11 cellular contexts compared by ENCODE assay signal in the genomic region with DNA sequence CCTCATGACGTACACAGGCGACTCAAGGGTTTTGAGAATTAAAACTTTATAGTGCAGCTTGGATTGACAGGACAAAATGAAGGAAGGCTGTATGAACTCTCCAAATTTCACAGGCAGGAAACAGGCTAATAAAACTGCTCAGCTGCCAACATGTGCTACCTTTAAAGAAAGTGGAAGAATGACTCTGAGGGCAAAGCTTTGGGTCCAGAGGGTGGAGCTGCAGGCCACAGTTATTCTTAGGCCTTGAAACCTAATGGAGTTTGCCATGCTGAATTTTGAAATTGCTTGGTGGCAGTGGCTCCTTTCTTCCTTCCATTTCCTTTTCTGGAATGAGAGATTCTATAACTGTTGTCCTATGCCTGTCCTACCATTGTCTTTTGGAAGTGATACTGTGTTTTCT. TPM values are rescaled to one million over a fixed set of nuclear protein-coding genes. Genes with fewer than 3 reads are reported as not detected.
DNase-seq lines count a peak whose midpoint lies in the region; ATAC-seq and TF ChIP-seq lines count a peak whose summit lies in the region.
"Had no signal": no experiment of that assay in that cellular context is flagged by ENCODE, and none has a peak within 500 bp of the region (broad histone marks: within the 10 kb centered on the region; RNA-seq: fewer than 3 reads in every experiment).

No MANE protein-coding gene starts in this region.

- H2BK15ac ChIP-seq in H9 (ENCODE audit: low read depth, low read length): no peak overlapping the region

- H3K14ac ChIP-seq in H9 (ENCODE audit: insufficient read depth, low read length): no peak overlapping the region

- no peaks in the 10 kb centered on the region for H3K4me1 ChIP-seq in H9 (ENCODE audit: insufficient read depth, low read length)
- H3K4me1 ChIP-seq in OCI-LY1 (ENCODE audit: insufficient read depth, low read length, severe bottlenecking): no peaks in the 10 kb centered on the region
- H3K4me1 ChIP-seq: pancreas had no signal

- no peak overlapping the region for H4K5ac ChIP-seq in H9 (ENCODE audit: insufficient read length, low read depth, low read length)

- H3K27me3 Mint-ChIP-seq in CD14-positive monocyte (ENCODE audit: low read depth in 3 of 3): peaks cover 0 to 2% (median 0%) of the 10 kb centered on the region in 3 donors
- H3K27me3 Mint-ChIP-seq in H9 (ENCODE audit: low read depth): no peaks in the 10 kb centered on the region

- H3K18ac ChIP-seq in H9 (ENCODE audit: insufficient read length, low read depth, low read length): no peak overlapping the region

- H3K27ac ChIP-seq in H9 (ENCODE audit: insufficient read length, low read depth, low read length) (no peak overlapping the region), OCI-LY1 (ENCODE audit: low read depth, low read length, poor library complexity, severe bottlenecking) (no peak overlapping the region)
- H3K27ac ChIP-seq: pancreas had no signal

- H3K9me3 Mint-ChIP-seq in CD14-positive monocyte (peaks cover 0 to 5% (median 0%) of the 10 kb centered on the region in 7 donors), H9 (no peaks in the 10 kb centered on the region)

- no CpG with 5 or more reads among the region's 2 CpGs for WGBS in H9 (ENCODE audit: extremely low coverage, insufficient read length, low lambda C conversion rate)

- H3K27ac Mint-ChIP-seq in CD14-positive monocyte: peak overlapping the region; percentile 71 to 91 (median 85)
- H3K27ac Mint-ChIP-seq in H9: no peak overlapping the region; a peak in 1 of 7 replicates

- H3K36me3 Mint-ChIP-seq in CD14-positive monocyte (peaks cover 2 to 5% of the 10 kb centered on the region in 2 donors), H9 (ENCODE audit: insufficient read depth in 1 of 3, low read depth in 3 of 3) (peaks cover 2 to 12% (median 10%) of the 10 kb centered on the region in 3 experiments; a peak in 4 of 7 replicates)

- no peaks in the 10 kb centered on the region for H3K79me1 ChIP-seq in H9 (ENCODE audit: insufficient read depth, low read depth, low read length, poor library complexity, severe bottlenecking)

- H3K79me2 ChIP-seq in H9 (ENCODE audit: insufficient read depth, low read length): no peaks in the 10 kb centered on the region
- no peaks in the 10 kb centered on the region; the same call in 1 of the 2 replicates for H3K79me2 ChIP-seq in OCI-LY1 (ENCODE audit: insufficient read depth, low read length)

- H3K9ac ChIP-seq in H9 (ENCODE audit: extremely low read depth, insufficient read length, low read length): no peak overlapping the region
- H3K9ac ChIP-seq in OCI-LY1 (ENCODE audit: low read length): no peak overlapping the region

- H3K9me3 ChIP-seq in H9 (ENCODE audit: control insufficient read depth, low read depth, low read length): no peaks in the 10 kb centered on the region
- H3K9me3 ChIP-seq in OCI-LY1 (ENCODE audit: low read length): no peaks in the 10 kb centered on the region
- H3K9me3 ChIP-seq: pancreas had no signal

- H3K4me1 Mint-ChIP-seq in CD14-positive monocyte (peaks cover 53% of the 10 kb centered on the region), H9 (0 out of 4 replicates have a peak, but pooled peaks cover 0 to 3% of the 10 kb centered on the region in 2 experiments)

- intact Hi-C loops in CD14-positive monocyte (cut with micrococcal nuclease): loop anchor here in 1 of 2 donors (5.0 kb wide), 1 partner anchor 145 kb away; the partner anchor contains the start of gene DLX2

- H3K4me3 Mint-ChIP-seq in CD14-positive monocyte: no peak overlapping the region
- H3K4me3 Mint-ChIP-seq in H9: no peak overlapping the region

- no peaks in the 10 kb centered on the region for H3K9me2 ChIP-seq in OCI-LY1 (ENCODE audit: low read depth, low read length)

- no peaks in the 10 kb centered on the region for H3F3A ChIP-seq in OCI-LY1 (ENCODE audit: insufficient read depth, low read length)

- H4K8ac ChIP-seq in H9 (replicated peaks; ENCODE audit: insufficient read length, low read depth, low read length): no peak overlapping the region

- H3K23me2 ChIP-seq in H9 (ENCODE audit: insufficient read length, low read depth, low read length, poor library complexity, severe bottlenecking): no peaks in the 10 kb centered on the region

- H2BK120ac ChIP-seq in H9 (ENCODE audit: low read depth, low read length, poor library complexity, severe bottlenecking): no peak overlapping the region

- H2BK12ac ChIP-seq in H9 (ENCODE audit: insufficient read length, low read depth, low read length): no peak overlapping the region

- ATAC-seq in HG03039 (IDR thresholded peaks at IDR 0.05; ENCODE audit: unreplicated experiment) (no peak), GM19023 (IDR thresholded peaks at IDR 0.05; ENCODE audit: unreplicated experiment) (no peak)

- no peak overlapping the region for H2AK5ac ChIP-seq in H9 (ENCODE audit: insufficient read length, low read length)

- no peak overlapping the region for H2BK5ac ChIP-seq in H9 (ENCODE audit: insufficient read length, low read length)

- H3K23ac ChIP-seq in H9 (ENCODE audit: insufficient read length, low read depth, low read length): no peak overlapping the region

- H3K36me3 ChIP-seq in OCI-LY1 (ENCODE audit: insufficient read depth, low read length): peaks cover 12% of the 10 kb centered on the region; the same call in 1 of the 2 replicates
- H3K36me3 ChIP-seq: pancreas had no signal

- no peak overlapping the region for H3T11ph ChIP-seq in H9 (ENCODE audit: low read length)

- no peak overlapping the region for H2BK20ac ChIP-seq in H9 (ENCODE audit: low read depth, low read length, poor library complexity, severe bottlenecking)

- H3K56ac ChIP-seq in H9 (ENCODE audit: insufficient read length, low read depth, low read length): no peak overlapping the region

- H4K91ac ChIP-seq in H9 (ENCODE audit: insufficient read length, low read depth, low read length): no peak overlapping the region

- no peak overlapping the region for H2AFZ ChIP-seq in H9 (ENCODE audit: low read length)
- no peak overlapping the region for H2AFZ ChIP-seq in OCI-LY1 (ENCODE audit: low read length)

- peak; percentile 14 for TF ChIP-seq CTCF in CD14-positive monocyte (IDR thresholded peaks at IDR 0.05)
- peak; percentile 28; the same call in 1 of the 3 replicates for TF ChIP-seq CTCF in H9 (conservative IDR thresholded peaks at IDR 0.05)
- TF ChIP-seq CTCF in OCI-LY1 (IDR thresholded peaks at IDR 0.05; ENCODE audit: low read length): peak; percentile 25; the same call in 1 of the 2 replicates

- H3K4ac ChIP-seq in H9 (ENCODE audit: low read depth, low read length): no peak overlapping the region

- no peak overlapping the region for H3K4me2 ChIP-seq in H9 (ENCODE audit: insufficient read depth, insufficient read length, low read length)
- no peak overlapping the region for H3K4me2 ChIP-seq in OCI-LY1 (ENCODE audit: low read length)

- no peak for DNase-seq in CD14-positive monocyte (ENCODE audit: low spot score)
- no peak for DNase-seq in H9
- DNase-seq in glomerular visceral epithelial cell (ENCODE audit: extremely low spot score): peak; percentile 13
- DNase-seq in superior temporal gyrus (ENCODE audit: extremely low spot score): no peak
- DNase-seq in cerebellar nuclear complex (lab: John Stamatoyannopoulos, UW): no peak
- DNase-seq: head of caudate nucleus, NCI-H1694, pancreas had no signal

- H4K20me1 ChIP-seq in H9 (ENCODE audit: control insufficient read depth, insufficient read depth, insufficient read length) (no peaks in the 10 kb centered on the region), OCI-LY1 (ENCODE audit: insufficient read depth, low read length) (no peaks in the 10 kb centered on the region)

- no peak overlapping the region for H3K4me3 ChIP-seq in OCI-LY1 (ENCODE audit: low read depth, low read length, poor library complexity, severe bottlenecking)
- H3K4me3 ChIP-seq: pancreas had no signal

- H3K27me3 ChIP-seq in H9 (ENCODE audit: insufficient read depth, low read length) (no peaks in the 10 kb centered on the region), OCI-LY1 (ENCODE audit: insufficient read depth, low read length) (no peaks in the 10 kb centered on the region)
- H3K27me3 ChIP-seq: pancreas had no signal

RNA-seq across cellular contexts. Expression of gene HAT1, which starts 34.8 kb away (rescaled TPM):
- 10 to 100 TPM; 62.8 to 63.3 TPM for polyA plus RNA-seq in CD14-positive monocyte
- total RNA-seq in H9 (2021): 73.0 and 75.0 TPM in 2 replicates

RNA-seq across cellular contexts. Expression of gene METAP1D, which starts 42.7 kb away (rescaled TPM):
- polyA plus RNA-seq in CD14-positive monocyte: under 1 TPM; 0.37 to 0.41 TPM
- 5.2 and 6.4 TPM in 2 replicates for total RNA-seq in H9 (2021)

Comparison
In these comparisons a context has a peak if more than half of its experiments do, and no peak if none do; other contexts are left out.
1. H3K27ac Mint-ChIP-seq: peak in CD14-positive monocyte (7 of 7); none in H9 (0 of 3).
2. Peak in every context shown above with its lines, with median percentiles within 50 percentile points of each other: CTCF ChIP-seq.